Comparison of ENCODE assay signal across 36 cellular contexts in the genomic region with DNA sequence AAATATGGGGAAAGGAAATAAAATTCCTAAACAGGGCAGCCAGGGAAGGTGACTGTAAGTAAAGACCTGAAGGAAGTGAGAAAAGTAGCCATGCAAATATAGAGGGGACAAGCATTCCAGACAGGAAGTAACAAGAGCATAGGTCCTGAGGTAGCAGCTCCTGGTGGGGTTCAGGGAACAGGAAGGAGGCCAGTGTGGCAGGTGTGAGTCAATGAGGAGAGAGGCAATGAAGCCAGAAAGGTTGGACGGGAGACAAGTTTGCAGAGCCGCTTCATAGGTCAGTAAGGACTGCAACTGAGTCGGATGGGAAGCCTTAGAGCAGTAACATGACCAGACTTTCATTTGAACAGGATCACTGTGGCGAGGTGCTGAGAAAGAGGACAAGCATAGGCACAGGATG.
"Had no signal": no experiment of that assay in that cellular context is flagged by ENCODE, and none has a peak within 500 bp of the region (broad histone marks: within the 10 kb centered on the region; RNA-seq: fewer than 3 reads in every experiment).

No MANE protein-coding gene starts in this region.

- H3K9me3 Mint-ChIP-seq: activated B cell treated with CpG ODN at 0.5 μM for 24 hours; activated CD4-positive, alpha-beta memory T cell treated with anti-CD3 and anti-CD28 coated beads for 36 hours; activated CD4-positive, alpha-beta T cell treated with anti-CD3 and anti-CD28 coated beads, Interleukin-2, amount 10 ng/mL, durations not matched to agents 24 days and 14 days; activated CD8-positive, alpha-beta T cell treated with anti-CD3 and anti-CD28 coated beads for 36 hours; activated naive CD4-positive, alpha-beta T cell treated with anti-CD3 and anti-CD28 coated beads for 36 hours; activated naive CD8-positive, alpha-beta T cell treated with anti-CD3 and anti-CD28 coated beads for 36 hours; activated T-cell treated with anti-CD3 and anti-CD28 coated beads, Interleukin-2, amount 50 U/mL, for 4 hours; activated T-cell treated with anti-CD3 and anti-CD28 coated beads, Interleukin-2, amount 50 U/mL, for 72 hours; activated T-helper 1 cell treated with anti-CD3 and anti-CD28 coated beads, Interleukin-12 subunit alpha, Interleukin-12 subunit beta, Interleukin-2, Interleukin-4 antibody, amounts not matched to agents 30 ng/mL and 10 ng/mL and 1 ng/mL, durations not matched to agents 14 hours and 24 hours and 36 hours; activated T-helper 17 cell treated with anti-CD3 and anti-CD28 coated beads, Interleukin-2, amount 50 U/mL, for 72 hours; central memory CD8-positive, alpha-beta T cell; T-helper 1 cell treated with Interleukin-12 subunit alpha and Interleukin-12 subunit beta and Interleukin-4 antibody, amounts not matched to agents 30 μg/mL and 1 μg/mL, for 36 hours; T-helper 2 cell treated with Interferon-gamma antibody and Interleukin-4, amounts not matched to agents 5 μg/mL and 100 μg/mL, for 36 hours had no signal

- FAIRE-seq: astrocyte, TTC549 had no signal

- H3K36me3 ChIP-seq: adrenal gland, brain microvascular endothelial cell, cardiac muscle cell had no signal

- H3K4me3 ChIP-seq: adrenal gland, body of pancreas, cardiac muscle cell had no signal

- H3K4me1 Mint-ChIP-seq: activated B cell treated with CpG ODN at 0.5 μM for 24 hours; activated CD4-positive, alpha-beta T cell treated with anti-CD3 and anti-CD28 coated beads, Interleukin-2, amount 10 ng/mL, durations not matched to agents 24 days and 14 days; activated naive CD8-positive, alpha-beta T cell treated with anti-CD3 and anti-CD28 coated beads for 36 hours; activated T-helper 17 cell treated with anti-CD3 and anti-CD28 coated beads, Interleukin-2, amount 50 U/mL, for 72 hours; central memory CD8-positive, alpha-beta T cell had no signal

- ATAC-seq: activated CD8-positive, alpha-beta T cell treated with anti-CD3 and anti-CD28 coated beads for 36 hours; activated naive CD4-positive, alpha-beta T cell treated with anti-CD3 and anti-CD28 coated beads, Interleukin-2, amount 50 U/mL, for 72 hours; activated T-cell treated with anti-CD3 and anti-CD28 coated beads, Interleukin-2, amount 50 U/mL, for 4 hours; activated T-cell treated with anti-CD3 and anti-CD28 coated beads, Interleukin-2, amount 50 U/mL, for 72 hours; activated T-helper 17 cell treated with anti-CD3 and anti-CD28 coated beads, Interleukin-2, amount 50 U/mL, for 72 hours; body of pancreas had no signal

- H3K36me3 Mint-ChIP-seq: activated CD4-positive, alpha-beta memory T cell treated with anti-CD3 and anti-CD28 coated beads for 36 hours; activated naive CD4-positive, alpha-beta T cell treated with anti-CD3 and anti-CD28 coated beads, Interleukin-2, amount 50 U/mL, for 72 hours; activated naive CD8-positive, alpha-beta T cell treated with anti-CD3 and anti-CD28 coated beads for 36 hours had no signal

- H3K27ac ChIP-seq: adrenal gland, body of pancreas, brain microvascular endothelial cell, cardiac muscle cell, VCaP had no signal

- H3K9me3 ChIP-seq: adrenal gland, body of pancreas had no signal

- DNase-seq: activated B cell treated with CpG ODN at 0.5 μM for 24 hours; activated CD4-positive, alpha-beta memory T cell treated with anti-CD3 and anti-CD28 coated beads for 36 hours; activated CD4-positive, alpha-beta T cell treated with anti-CD3 and anti-CD28 coated beads for 4 hours; activated CD4-positive, alpha-beta T cell treated with anti-CD3 and anti-CD28 coated beads, Interleukin-2, amount 10 ng/mL, durations not matched to agents 24 days and 14 days; activated CD4-positive, alpha-beta T cell treated with anti-CD3 and anti-CD28 coated beads, Interleukin-2, amount 50 U/mL, for 1 hour; activated CD4-positive, alpha-beta T cell treated with anti-CD3 and anti-CD28 coated beads, Interleukin-2, amount 50 U/mL, for 4 hours; activated CD4-positive, CD25-positive, alpha-beta regulatory T cell treated with anti-CD3 and anti-CD28 coated beads, Interleukin-2, amount 50 U/mL, for 72 hours; activated CD8-positive, alpha-beta memory T cell treated with anti-CD3 and anti-CD28 coated beads, Interleukin-2, amount 50 U/mL, for 4 hours; activated CD8-positive, alpha-beta T cell treated with anti-CD3 and anti-CD28 coated beads for 36 hours; activated effector memory CD4-positive, alpha-beta T cell treated with anti-CD3 and anti-CD28 coated beads, Interleukin-2, amount 50 U/mL, for 16 hours; activated gamma-delta T cell treated with Interleukin-2 at 50 U/mL for 16 hours; activated naive CD4-positive, alpha-beta T cell; activated naive CD4-positive, alpha-beta T cell treated with anti-CD3 and anti-CD28 coated beads for 36 hours; activated naive CD4-positive, alpha-beta T cell treated with anti-CD3 and anti-CD28 coated beads, Interleukin-2, amount 50 U/mL, for 16 hours; activated naive CD8-positive, alpha-beta T cell treated with anti-CD3 and anti-CD28 coated beads for 36 hours; activated T-cell treated with anti-CD3 and anti-CD28 coated beads for 4 hours; activated T-cell treated with anti-CD3 and anti-CD28 coated beads, Interleukin-2, amount 50 U/mL, for 1 hour; activated T-cell treated with anti-CD3 and anti-CD28 coated beads, Interleukin-2, amount 50 U/mL, for 4 hours; activated T-cell treated with anti-CD3 and anti-CD28 coated beads, Interleukin-2, amount 50 U/mL, for 72 hours; adrenal gland; amniotic stem cell; body of pancreas; brain microvascular endothelial cell; cerebellar nuclear complex; T-helper 2 cell; T-helper 9 cell had no signal

- H3K4me3 Mint-ChIP-seq: activated B cell treated with CpG ODN at 0.5 μM for 24 hours; activated CD4-positive, alpha-beta memory T cell treated with anti-CD3 and anti-CD28 coated beads for 36 hours; activated CD4-positive, alpha-beta T cell treated with anti-CD3 and anti-CD28 coated beads, Interleukin-2, amount 10 ng/mL, durations not matched to agents 24 days and 14 days; activated CD8-positive, alpha-beta T cell treated with anti-CD3 and anti-CD28 coated beads for 36 hours; activated naive CD4-positive, alpha-beta T cell treated with anti-CD3 and anti-CD28 coated beads for 36 hours; activated naive CD8-positive, alpha-beta T cell treated with anti-CD3 and anti-CD28 coated beads for 36 hours; activated T-cell treated with anti-CD3 and anti-CD28 coated beads, Interleukin-2, amount 50 U/mL, for 4 hours; activated T-cell treated with anti-CD3 and anti-CD28 coated beads, Interleukin-2, amount 50 U/mL, for 72 hours; activated T-helper 1 cell treated with anti-CD3 and anti-CD28 coated beads, Interleukin-12 subunit alpha, Interleukin-12 subunit beta, Interleukin-2, Interleukin-4 antibody, amounts not matched to agents 30 ng/mL and 10 ng/mL and 1 ng/mL, durations not matched to agents 14 hours and 24 hours and 36 hours; activated T-helper 17 cell treated with anti-CD3 and anti-CD28 coated beads, Interleukin-2, amount 50 U/mL, for 72 hours; central memory CD8-positive, alpha-beta T cell; T-helper 1 cell treated with Interleukin-12 subunit alpha and Interleukin-12 subunit beta and Interleukin-4 antibody, amounts not matched to agents 30 μg/mL and 1 μg/mL, for 36 hours; T-helper 2 cell treated with Interferon-gamma antibody and Interleukin-4, amounts not matched to agents 5 μg/mL and 100 μg/mL, for 36 hours had no signal

- H3K27me3 ChIP-seq: adrenal gland, body of pancreas, brain microvascular endothelial cell, cardiac muscle cell had no signal

- H3K27me3 Mint-ChIP-seq: activated naive CD8-positive, alpha-beta T cell treated with anti-CD3 and anti-CD28 coated beads for 36 hours had no signal

- H3K4me1 ChIP-seq: adrenal gland, body of pancreas had no signal

- H3K27ac Mint-ChIP-seq: activated B cell treated with CpG ODN at 0.5 μM for 24 hours; activated CD4-positive, alpha-beta memory T cell treated with anti-CD3 and anti-CD28 coated beads for 36 hours; activated CD4-positive, alpha-beta T cell treated with anti-CD3 and anti-CD28 coated beads, Interleukin-2, amount 10 ng/mL, durations not matched to agents 24 days and 14 days; activated CD8-positive, alpha-beta T cell treated with anti-CD3 and anti-CD28 coated beads for 36 hours; activated naive CD4-positive, alpha-beta T cell treated with anti-CD3 and anti-CD28 coated beads for 36 hours; activated naive CD4-positive, alpha-beta T cell treated with anti-CD3 and anti-CD28 coated beads, Interleukin-2, amount 50 U/mL, for 72 hours; activated naive CD8-positive, alpha-beta T cell treated with anti-CD3 and anti-CD28 coated beads for 36 hours; activated T-cell treated with anti-CD3 and anti-CD28 coated beads, Interleukin-2, amount 50 U/mL, for 72 hours; activated T-helper 1 cell treated with anti-CD3 and anti-CD28 coated beads, Interleukin-12 subunit alpha, Interleukin-12 subunit beta, Interleukin-2, Interleukin-4 antibody, amounts not matched to agents 30 ng/mL and 10 ng/mL and 1 ng/mL, durations not matched to agents 14 hours and 24 hours and 36 hours; activated T-helper 17 cell treated with anti-CD3 and anti-CD28 coated beads, Interleukin-2, amount 50 U/mL, for 72 hours; T-helper 1 cell treated with Interleukin-12 subunit alpha and Interleukin-12 subunit beta and Interleukin-4 antibody, amounts not matched to agents 30 μg/mL and 1 μg/mL, for 36 hours; T-helper 2 cell treated with Interferon-gamma antibody and Interleukin-4, amounts not matched to agents 5 μg/mL and 100 μg/mL, for 36 hours had no signal
